Comparison of ENCODE assay signal across 8 cellular contexts in genomic region chrX:20362268-20363002, GRCh38.
A peak's percentile ranks its signal among the peaks of the same experiment; 100 is the strongest.
DNase-seq lines count a peak whose midpoint lies in the region; ATAC-seq and TF ChIP-seq lines count a peak whose summit lies in the region.

No MANE protein-coding gene starts in this region.

- H3K27ac Mint-ChIP-seq in activated CD4-positive, alpha-beta memory T cell treated with anti-CD3 and anti-CD28 coated beads for 36 hours = no peak overlapping the region
- no peak overlapping the region for H3K27ac Mint-ChIP-seq in stimulated activated naive CD8-positive, alpha-beta T cell treated with anti-CD3 and anti-CD28 coated beads, Interleukin-15, amount 100 ng/mL, for 72 hours
- no peak overlapping the region for H3K27ac Mint-ChIP-seq in stimulated activated memory B cell treated with anti-CD40 and anti-IgM and Interleukin-4, amounts not matched to agents 10 μg/mL and 1 μg/mL and 100 μg/mL, for 72 hours

- intact Hi-C loops in heart right ventricle (cut with DNase I) = loop anchor here in 2 of 10 donors (5.0 kb wide), 1 partner anchor 95 kb away; the partner anchor contains the start of gene RPS6KA3 (in 2 of the 2)
- intact Hi-C loops in activated CD4-positive, alpha-beta memory T cell treated with anti-CD3 and anti-CD28 coated beads for 36 hours (cut with micrococcal nuclease) = no loop called here

- H3K36me3 ChIP-seq in heart right ventricle = no peaks in the 10 kb centered on the region
- no peaks in the 10 kb centered on the region for H3K36me3 ChIP-seq in skeletal muscle satellite cell (ENCODE audit: insufficient read depth, low read length)

- no peaks in the 10 kb centered on the region for H3K9me3 Mint-ChIP-seq in activated CD4-positive, alpha-beta memory T cell treated with anti-CD3 and anti-CD28 coated beads for 36 hours
- H3K9me3 Mint-ChIP-seq in stimulated activated naive CD8-positive, alpha-beta T cell treated with anti-CD3 and anti-CD28 coated beads, Interleukin-15, amount 100 ng/mL, for 72 hours = no peaks in the 10 kb centered on the region
- no peaks in the 10 kb centered on the region for H3K9me3 Mint-ChIP-seq in stimulated activated memory B cell treated with anti-CD40 and anti-IgM and Interleukin-4, amounts not matched to agents 10 μg/mL and 1 μg/mL and 100 μg/mL, for 72 hours

- peaks cover 0 to 29% (median 9%) of the 10 kb centered on the region in 9 donors for H3K4me1 ChIP-seq in heart right ventricle
- peaks cover 21% of the 10 kb centered on the region for H3K4me1 ChIP-seq in skeletal muscle satellite cell (ENCODE audit: control insufficient read depth, insufficient read depth, low read length)

- 38 to 42% methylated on average over 11 of the region's 11 CpGs for WGBS in heart right ventricle, 2 donors

- no peaks in the 10 kb centered on the region for H3K27me3 Mint-ChIP-seq in activated CD4-positive, alpha-beta memory T cell treated with anti-CD3 and anti-CD28 coated beads for 36 hours
- no peaks in the 10 kb centered on the region for H3K27me3 Mint-ChIP-seq in stimulated activated naive CD8-positive, alpha-beta T cell treated with anti-CD3 and anti-CD28 coated beads, Interleukin-15, amount 100 ng/mL, for 72 hours
- no peaks in the 10 kb centered on the region for H3K27me3 Mint-ChIP-seq in stimulated activated memory B cell treated with anti-CD40 and anti-IgM and Interleukin-4, amounts not matched to agents 10 μg/mL and 1 μg/mL and 100 μg/mL, for 72 hours

- H3K4me1 Mint-ChIP-seq in activated CD4-positive, alpha-beta memory T cell treated with anti-CD3 and anti-CD28 coated beads for 36 hours (ENCODE audit: low read depth) = no peaks in the 10 kb centered on the region
- H3K4me1 Mint-ChIP-seq in stimulated activated naive CD8-positive, alpha-beta T cell treated with anti-CD3 and anti-CD28 coated beads, Interleukin-15, amount 100 ng/mL, for 72 hours = no peaks in the 10 kb centered on the region
- no peaks in the 10 kb centered on the region for H3K4me1 Mint-ChIP-seq in stimulated activated memory B cell treated with anti-CD40 and anti-IgM and Interleukin-4, amounts not matched to agents 10 μg/mL and 1 μg/mL and 100 μg/mL, for 72 hours

- H3K27me3 ChIP-seq in heart right ventricle (peaks cover 0 to 14% (median 0%) of the 10 kb centered on the region in 7 donors), skeletal muscle satellite cell (ENCODE audit: control insufficient read depth, insufficient read depth, low read length) (no peaks in the 10 kb centered on the region)

- no peak overlapping the region for H3K4me3 Mint-ChIP-seq in activated CD4-positive, alpha-beta memory T cell treated with anti-CD3 and anti-CD28 coated beads for 36 hours
- H3K4me3 Mint-ChIP-seq in stimulated activated naive CD8-positive, alpha-beta T cell treated with anti-CD3 and anti-CD28 coated beads, Interleukin-15, amount 100 ng/mL, for 72 hours = no peak overlapping the region
- H3K4me3 Mint-ChIP-seq in stimulated activated memory B cell treated with anti-CD40 and anti-IgM and Interleukin-4, amounts not matched to agents 10 μg/mL and 1 μg/mL and 100 μg/mL, for 72 hours = no peak overlapping the region

- peak overlapping the region in 2 of 10 donors; percentile 14 to 18 for H3K4me3 ChIP-seq in heart right ventricle
- peak overlapping the region; percentile 48 for H3K4me3 ChIP-seq in skeletal muscle satellite cell (ENCODE audit: low read length)

- H3K27ac ChIP-seq in heart right ventricle = peak overlapping the region; percentile 27 to 88 (median 78)

- H3K4me2 ChIP-seq in skeletal muscle satellite cell (ENCODE audit: low read length) = peak overlapping the region; percentile 56

- CTCF ChIA-PET in activated CD4-positive, alpha-beta memory T cell treated with anti-CD3 and anti-CD28 coated beads for 36 hours (lab: Charles Lee) = no interaction called here

- no peaks in the 10 kb centered on the region for H3K36me3 Mint-ChIP-seq in activated CD4-positive, alpha-beta memory T cell treated with anti-CD3 and anti-CD28 coated beads for 36 hours
- no peaks in the 10 kb centered on the region for H3K36me3 Mint-ChIP-seq in stimulated activated memory B cell treated with anti-CD40 and anti-IgM and Interleukin-4, amounts not matched to agents 10 μg/mL and 1 μg/mL and 100 μg/mL, for 72 hours

- no peaks in the 10 kb centered on the region for H3K9me3 ChIP-seq in heart right ventricle
- no peaks in the 10 kb centered on the region for H3K9me3 ChIP-seq in skeletal muscle satellite cell (replicated peaks; ENCODE audit: low read length)

- peak; percentile 86 for DNase-seq in HT-29 (ENCODE audit: low spot score)
- peak; percentile 89 for DNase-seq in SHP77 treated with DMSO at 0.1 percent for 48 hours (lab: John Stamatoyannopoulos, UW)
- no peak for DNase-seq in heart right ventricle
- DNase-seq in activated CD4-positive, alpha-beta memory T cell treated with anti-CD3 and anti-CD28 coated beads for 36 hours = no peak
- DNase-seq in stimulated activated naive CD8-positive, alpha-beta T cell treated with anti-CD3 and anti-CD28 coated beads, Interleukin-15, amount 100 ng/mL, for 72 hours = no peak
- no peak for DNase-seq in OCI-M2 (lab: John Stamatoyannopoulos, UW; ENCODE audit: unreplicated experiment)

- ATAC-seq in heart right ventricle = peak; percentile 50 to 85 (median 77)
- no peak for ATAC-seq in stimulated activated naive CD8-positive, alpha-beta T cell treated with anti-CD3 and anti-CD28 coated beads, Interleukin-15, amount 100 ng/mL, for 72 hours
- ATAC-seq in stimulated activated memory B cell treated with anti-CD40 and anti-IgM and Interleukin-4, amounts not matched to agents 10 μg/mL and 1 μg/mL and 100 μg/mL, for 72 hours = no peak

- no peak for TF ChIP-seq CTCF in heart right ventricle (IDR thresholded peaks at IDR 0.05)

- POLR2A ChIA-PET in activated CD4-positive, alpha-beta memory T cell treated with anti-CD3 and anti-CD28 coated beads for 36 hours (lab: Charles Lee) = no interaction called here

- peak overlapping the region; percentile 58 for H3K9ac ChIP-seq in skeletal muscle satellite cell (ENCODE audit: low read depth, low read length)

Comparison
In these comparisons a context has a peak if more than half of its experiments do, and no peak if none do; other contexts are left out.
1. DNase-seq: peak in HT-29 (single experiment) and SHP77 treated with DMSO at 0.1 percent for 48 hours (single experiment); none in heart right ventricle (0 of 2), activated CD4-positive, alpha-beta memory T cell treated with anti-CD3 and anti-CD28 coated beads for 36 hours (single experiment), stimulated activated naive CD8-positive, alpha-beta T cell treated with anti-CD3 and anti-CD28 coated beads, Interleukin-15, amount 100 ng/mL, for 72 hours (0 of 2) and OCI-M2 (single experiment).
2. ATAC-seq: peak in heart right ventricle (8 of 8); none in stimulated activated naive CD8-positive, alpha-beta T cell treated with anti-CD3 and anti-CD28 coated beads, Interleukin-15, amount 100 ng/mL, for 72 hours (single experiment) and stimulated activated memory B cell treated with anti-CD40 and anti-IgM and Interleukin-4, amounts not matched to agents 10 μg/mL and 1 μg/mL and 100 μg/mL, for 72 hours (single experiment).